In the genomic region with DNA sequence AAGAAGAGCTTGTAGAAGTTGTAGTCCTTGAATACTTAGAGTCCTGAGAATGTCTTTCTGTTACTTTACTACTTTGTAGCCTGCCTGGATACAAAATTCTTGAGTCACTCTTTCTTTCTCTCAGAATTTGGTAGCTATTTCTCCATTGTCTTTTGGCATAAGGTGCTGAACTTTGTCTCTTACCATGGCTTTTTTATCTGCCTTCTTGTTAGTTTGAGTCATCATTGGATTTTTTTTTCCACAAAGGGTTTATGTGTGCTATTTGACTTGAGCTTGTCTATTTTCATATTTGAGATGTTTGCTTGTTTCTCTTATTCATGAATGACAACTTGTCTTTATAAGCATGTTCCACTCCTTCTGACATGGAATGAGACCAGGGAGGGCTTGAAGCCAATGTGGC, we compare ENCODE assay signal across 12 cellular contexts.
DNase-seq lines count a peak whose midpoint lies in the region; ATAC-seq and TF ChIP-seq lines count a peak whose summit lies in the region.
"Had no signal": no experiment of that assay in that cellular context is flagged by ENCODE, and none has a peak within 500 bp of the region (broad histone marks: within the 10 kb centered on the region; RNA-seq: fewer than 3 reads in every experiment).

No MANE protein-coding gene starts in this region.

- TF ChIP-seq CTCF in Loucy (conservative IDR thresholded peaks at IDR 0.05; ENCODE audit: low read length) (no peak), fibroblast of pulmonary artery (IDR thresholded peaks at IDR 0.05; ENCODE audit: low read length, missing control alignments) (no peak)

- H3K79me2 ChIP-seq in Loucy (ENCODE audit: insufficient read depth, low read length) = no peaks in the 10 kb centered on the region

- H4K20me1 ChIP-seq in Loucy (ENCODE audit: insufficient read depth, low read length, poor library complexity, severe bottlenecking) = no peaks in the 10 kb centered on the region

- H3K4me1 ChIP-seq in Loucy (ENCODE audit: insufficient read depth, low read length, poor library complexity, severe bottlenecking) (peaks cover 9% of the 10 kb centered on the region), adipocyte (ENCODE audit: control insufficient read depth, insufficient read depth, low read length) (no peaks in the 10 kb centered on the region)
- H3K4me1 ChIP-seq: Caco-2 had no signal

- H3K36me3 ChIP-seq in Loucy (ENCODE audit: insufficient read depth, low read length) (no peaks in the 10 kb centered on the region), adipocyte (ENCODE audit: control insufficient read depth, insufficient read depth, low read length, severe bottlenecking) (no peaks in the 10 kb centered on the region)

- in situ Hi-C loops in KBM-7 (cut with MboI; ENCODE audit: low pct_unique_long_range_greater_than_20kb, low sequenced_read_pairs) = no loop called here

- H3K9me3 ChIP-seq in Loucy (ENCODE audit: insufficient read depth, low read depth, low read length) (no peaks in the 10 kb centered on the region), adipocyte (ENCODE audit: control insufficient read depth, low read length) (peaks cover 2% of the 10 kb centered on the region)
- H3K9me3 ChIP-seq: Caco-2 had no signal

- intact Hi-C loops in sciatic nerve (cut with DNase I) = no loop called here

- ATAC-seq in sciatic nerve = no peak
- ATAC-seq: CD8-positive, alpha-beta T cell had no signal

- DNase-seq in adipocyte (ENCODE audit: low read depth) (peak; percentile 4), fibroblast of pulmonary artery (ENCODE audit: low read depth) (peak; percentile 52), islet precursor cell (no peak), sciatic nerve (ENCODE audit: low spot score) (no peak), KBM-7 (no peak), iPS-NIHi11 (ENCODE audit: low spot score) (no peak)
- DNase-seq: Caco-2; CD8-positive, alpha-beta T cell; DND-41; GM23248; H9 had no signal

- H3K4me2 ChIP-seq in Loucy (ENCODE audit: low read depth, low read length, poor library complexity, severe bottlenecking) = no peak overlapping the region

- H3F3A ChIP-seq in Loucy (ENCODE audit: low read depth) = no peaks in the 10 kb centered on the region

- H3K27me3 ChIP-seq in Loucy (ENCODE audit: insufficient read depth, low read length, poor library complexity, severe bottlenecking) = no peaks in the 10 kb centered on the region
- H3K27me3 ChIP-seq in adipocyte (replicated peaks; ENCODE audit: control insufficient read depth, insufficient read depth, low read length) = peaks cover 10% of the 10 kb centered on the region

- no peaks in the 10 kb centered on the region for H3K9me2 ChIP-seq in Loucy (replicated peaks; ENCODE audit: low read depth, low read length)

- H2AFZ ChIP-seq in Loucy (ENCODE audit: low read length) = peak overlapping the region; percentile 67
- H2AFZ ChIP-seq: GM23248 had no signal

- H3K9ac ChIP-seq in Loucy (ENCODE audit: low read depth, low read length, poor library complexity, severe bottlenecking) (no peak overlapping the region), adipocyte (ENCODE audit: low read length) (no peak overlapping the region)
- H3K9ac ChIP-seq: GM23248 had no signal

- H3K4me3 ChIP-seq in Loucy (ENCODE audit: low read length, poor library complexity, severe bottlenecking) (no peak overlapping the region), adipocyte (ENCODE audit: low read length) (no peak overlapping the region), fibroblast of pulmonary artery (replicated peaks; ENCODE audit: low read depth, low read length) (no peak overlapping the region)
- H3K4me3 ChIP-seq: GM23248 had no signal

Comparison
In these comparisons a context has a peak if more than half of its experiments do, and no peak if none do; other contexts are left out.
1. DNase-seq: peak in adipocyte (single experiment) and fibroblast of pulmonary artery (single experiment); none in islet precursor cell (single experiment), sciatic nerve (single experiment), KBM-7 (single experiment) and iPS-NIHi11 (single experiment).